26 cellular contexts compared by ENCODE assay signal in the genomic region with DNA sequence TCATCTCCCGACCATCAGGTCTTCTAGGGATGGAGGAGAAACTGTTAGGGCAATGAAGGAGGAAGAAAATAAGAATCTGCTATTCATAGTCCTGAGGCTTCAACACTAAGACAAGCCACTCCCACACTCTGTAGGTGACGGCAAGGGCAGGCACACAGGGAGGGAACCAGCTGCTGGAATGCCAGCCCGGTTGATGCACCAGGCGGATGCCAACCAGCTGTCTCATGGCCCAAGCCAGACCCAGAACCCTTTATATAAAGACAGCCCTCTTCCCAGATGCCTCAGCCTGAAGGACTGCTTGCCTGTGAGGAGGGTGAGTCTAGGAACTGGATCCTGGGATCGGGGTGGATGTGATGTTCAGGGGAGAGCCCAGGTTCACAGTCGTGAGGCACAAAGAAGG. TPM values are rescaled to one million over a fixed set of nuclear protein-coding genes. Genes with fewer than 3 reads are reported as not detected.
"Had no signal": no experiment of that assay in that cellular context is flagged by ENCODE, and none has a peak within 500 bp of the region (broad histone marks: within the 10 kb centered on the region; RNA-seq: fewer than 3 reads in every experiment).

A gene with protein sequence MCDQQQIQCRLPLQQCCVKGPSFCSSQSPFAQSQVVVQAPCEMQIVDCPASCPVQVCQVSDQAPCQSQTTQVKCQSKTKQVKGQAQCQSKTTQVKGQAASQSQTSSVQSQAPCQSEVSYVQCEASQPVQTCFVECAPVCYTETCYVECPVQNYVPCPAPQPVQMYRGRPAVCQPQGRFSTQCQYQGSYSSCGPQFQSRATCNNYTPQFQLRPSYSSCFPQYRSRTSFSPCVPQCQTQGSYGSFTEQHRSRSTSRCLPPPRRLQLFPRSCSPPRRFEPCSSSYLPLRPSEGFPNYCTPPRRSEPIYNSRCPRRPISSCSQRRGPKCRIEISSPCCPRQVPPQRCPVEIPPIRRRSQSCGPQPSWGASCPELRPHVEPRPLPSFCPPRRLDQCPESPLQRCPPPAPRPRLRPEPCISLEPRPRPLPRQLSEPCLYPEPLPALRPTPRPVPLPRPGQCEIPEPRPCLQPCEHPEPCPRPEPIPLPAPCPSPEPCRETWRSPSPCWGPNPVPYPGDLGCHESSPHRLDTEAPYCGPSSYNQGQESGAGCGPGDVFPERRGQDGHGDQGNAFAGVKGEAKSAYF (plus strand): TSS at position 279 of the 400 bp plus-strand sequence. CDS start 1,564 bp downstream, outside the sequence.

- H3K9me3 ChIP-seq: gastrocnemius medialis, lower lobe of right lung, mucosa of descending colon, spleen, thyroid gland, upper lobe of right lung had no signal

- H3K4me1 Mint-ChIP-seq: naive thymus-derived CD4-positive, alpha-beta T cell; neural progenitor cell had no signal

- H3K36me3 Mint-ChIP-seq: activated CD4-positive, alpha-beta memory T cell treated with anti-CD3 and anti-CD28 coated beads for 36 hours; naive thymus-derived CD4-positive, alpha-beta T cell; neural progenitor cell had no signal

- H3K4me3 ChIP-seq: cardiac muscle cell, gastrocnemius medialis, lower lobe of right lung, mucosa of descending colon, neural progenitor cell, spleen, thyroid gland, upper lobe of right lung had no signal

- H3K27ac Mint-ChIP-seq: activated CD4-positive, alpha-beta memory T cell treated with anti-CD3 and anti-CD28 coated beads for 36 hours; activated naive CD4-positive, alpha-beta T cell treated with anti-CD3 and anti-CD28 coated beads for 36 hours; activated T-cell treated with anti-CD3 and anti-CD28 coated beads, Interleukin-2, amount 50 U/mL, for 72 hours; dendritic cell treated with granulocyte-macrophage colony-stimulating factor and Interleukin-4, amounts not matched to agents 40 ng/mL and 50 ng/mL, for 4 days; naive thymus-derived CD4-positive, alpha-beta T cell; neural progenitor cell; T-helper 1 cell treated with Interleukin-12 subunit alpha and Interleukin-12 subunit beta and Interleukin-4 antibody, amounts not matched to agents 30 μg/mL and 1 μg/mL, for 36 hours had no signal

- H3K9me3 Mint-ChIP-seq: activated CD4-positive, alpha-beta memory T cell treated with anti-CD3 and anti-CD28 coated beads for 36 hours; activated naive CD4-positive, alpha-beta T cell treated with anti-CD3 and anti-CD28 coated beads for 36 hours; activated T-cell treated with anti-CD3 and anti-CD28 coated beads, Interleukin-2, amount 50 U/mL, for 72 hours; dendritic cell treated with granulocyte-macrophage colony-stimulating factor and Interleukin-4, amounts not matched to agents 40 ng/mL and 50 ng/mL, for 4 days; T-helper 1 cell treated with Interleukin-12 subunit alpha and Interleukin-12 subunit beta and Interleukin-4 antibody, amounts not matched to agents 30 μg/mL and 1 μg/mL, for 36 hours had no signal

- DNase-seq: activated CD4-positive, alpha-beta memory T cell treated with anti-CD3 and anti-CD28 coated beads for 36 hours; activated CD4-positive, alpha-beta T cell treated with anti-CD3 and anti-CD28 coated beads for 48 hours; activated effector memory CD4-positive, alpha-beta T cell treated with Interleukin-2 at 50 U/mL for 16 hours; activated naive CD4-positive, alpha-beta T cell treated with anti-CD3 and anti-CD28 coated beads for 36 hours; activated T-cell treated with anti-CD3 and anti-CD28 coated beads, Interleukin-2, amount 50 U/mL, for 72 hours; amygdala; effector CD4-positive, alpha-beta T cell; gastrocnemius medialis; hypothalamus; lower lobe of right lung; mesendoderm; mucosa of descending colon; naive thymus-derived CD4-positive, alpha-beta T cell; retina; spleen; stimulated activated CD4-positive, alpha-beta T cell treated with anti-CD3 and anti-CD28 coated beads, Interleukin-4, amount 100 ng/mL, for 1 hour; stimulated activated naive CD4-positive, alpha-beta T cell treated with Interleukin-2 at 50 U/mL for 16 hours; T1000; thyroid gland; upper lobe of right lung had no signal

- ATAC-seq: activated T-cell treated with anti-CD3 and anti-CD28 coated beads, Interleukin-2, amount 50 U/mL, for 72 hours; gastrocnemius medialis; lower lobe of right lung; mucosa of descending colon; naive thymus-derived CD4-positive, alpha-beta T cell; upper lobe of right lung had no signal

- H3K27me3 ChIP-seq: cardiac muscle cell, gastrocnemius medialis, neural progenitor cell, thyroid gland, upper lobe of right lung had no signal

- H3K36me3 ChIP-seq: cardiac muscle cell, gastrocnemius medialis, lower lobe of right lung, neural progenitor cell, spleen, thyroid gland, upper lobe of right lung had no signal

- H3K4me3 Mint-ChIP-seq: activated CD4-positive, alpha-beta memory T cell treated with anti-CD3 and anti-CD28 coated beads for 36 hours; activated naive CD4-positive, alpha-beta T cell treated with anti-CD3 and anti-CD28 coated beads for 36 hours; activated T-cell treated with anti-CD3 and anti-CD28 coated beads, Interleukin-2, amount 50 U/mL, for 72 hours; dendritic cell treated with granulocyte-macrophage colony-stimulating factor and Interleukin-4, amounts not matched to agents 40 ng/mL and 50 ng/mL, for 4 days; naive thymus-derived CD4-positive, alpha-beta T cell; neural progenitor cell; T-helper 1 cell treated with Interleukin-12 subunit alpha and Interleukin-12 subunit beta and Interleukin-4 antibody, amounts not matched to agents 30 μg/mL and 1 μg/mL, for 36 hours had no signal

- H3K4me1 ChIP-seq: gastrocnemius medialis, lower lobe of right lung, neural progenitor cell, spleen, thyroid gland, upper lobe of right lung had no signal

- H3K27ac ChIP-seq: cardiac muscle cell, gastrocnemius medialis, lower lobe of right lung, neural progenitor cell, spleen, thyroid gland, upper lobe of right lung had no signal

RNA-seq across cellular contexts. Expression of the gene that starts here (rescaled TPM):
- total RNA-seq: activated CD4-positive, alpha-beta memory T cell treated with anti-CD3 and anti-CD28 coated beads for 36 hours; activated naive CD4-positive, alpha-beta T cell treated with anti-CD3 and anti-CD28 coated beads for 36 hours; activated T-cell treated with anti-CD3 and anti-CD28 coated beads, Interleukin-2, amount 50 U/mL, for 72 hours; cardiac muscle cell; chondrocyte; gastrocnemius medialis; lower lobe of right lung; mucosa of descending colon; naive thymus-derived CD4-positive, alpha-beta T cell; omental fat pad; spleen; thyroid gland; upper lobe of right lung had no signal
- polyA plus RNA-seq: cardiac muscle cell; naive thymus-derived CD4-positive, alpha-beta T cell; spleen had no signal
